ENCODE assay signal across 8 cellular contexts in the genomic region with DNA sequence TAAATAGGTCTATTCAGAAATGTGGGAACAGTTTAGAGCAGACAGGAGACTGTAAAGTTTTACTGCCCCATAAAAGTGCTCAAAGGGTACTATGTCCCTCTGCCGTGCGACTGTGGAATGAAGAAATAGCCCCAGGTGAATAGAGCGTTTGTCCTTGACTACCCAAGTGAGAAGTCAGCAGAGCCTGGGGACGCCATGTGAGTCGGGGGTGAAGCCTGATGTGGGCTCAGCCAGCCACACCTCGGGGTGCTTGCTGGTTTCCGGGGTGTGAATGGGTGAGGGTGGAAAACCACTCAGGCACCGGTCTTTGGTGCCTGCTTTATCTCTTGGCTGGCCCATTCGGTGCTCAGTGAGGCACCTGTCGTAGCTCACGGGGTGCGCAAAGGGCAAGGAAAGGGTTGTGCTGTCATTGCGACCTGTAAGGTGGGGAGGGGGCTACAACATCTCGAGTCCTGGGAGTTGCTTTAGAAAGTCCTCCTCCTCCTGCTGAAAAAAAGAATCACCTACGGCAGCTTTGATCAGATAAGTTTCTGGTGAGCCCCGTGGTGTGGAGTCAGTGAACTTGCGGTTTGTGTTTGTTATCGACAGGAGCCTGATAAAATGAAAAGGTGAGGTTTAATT. TPM values are rescaled to one million over a fixed set of nuclear protein-coding genes. Genes with fewer than 3 reads are reported as not detected.
DNase-seq lines count a peak whose midpoint lies in the region; FAIRE-seq and TF ChIP-seq lines count a peak whose summit lies in the region.

No MANE protein-coding gene starts in this region.

- peak overlapping the region; percentile 57 for H3K4me3 ChIP-seq in fibroblast of the aortic adventitia (ENCODE audit: low read depth, low read length)

- DNase-seq in stimulated activated CD4-positive, alpha-beta T cell treated with anti-CD3 and anti-CD28 coated beads, Interleukin-15, amount 100 ng/mL, for 24 hours: peak; percentile 48
- no peak for DNase-seq in stimulated activated CD4-positive, alpha-beta T cell treated with anti-CD3 and anti-CD28 coated beads, Interleukin-12 subunit alpha, Interleukin-12 subunit beta, amount 100 ng/mL, for 4 hours
- DNase-seq in activated CD4-positive, alpha-beta T cell treated with anti-CD3 and anti-CD28 coated beads for 48 hours: peak; percentile 41
- DNase-seq in fibroblast of the aortic adventitia (ENCODE audit: low read depth): no peak
- DNase-seq in stimulated activated CD4-positive, alpha-beta T cell treated with anti-CD3 and anti-CD28 coated beads, Interleukin-1b, Interleukin-23, amount 100 ng/mL, for 48 hours: peak; percentile 19
- no peak for DNase-seq in cerebellar cortex (ENCODE audit: low spot score)
- DNase-seq in immature natural killer cell: no peak
- DNase-seq in GM19239 (ENCODE audit: insufficient read length, low spot score): no peak

- FAIRE-seq in GM19239 (lab: Jason Lieb, UNC): no peak

- peaks cover 5 to 9% (median 7%) of the 10 kb centered on the region in 3 donors for H3K27me3 Mint-ChIP-seq in immature natural killer cell (ENCODE audit: low read depth in 3 of 3)

- no peak overlapping the region for H3K27ac Mint-ChIP-seq in immature natural killer cell

- no peaks in the 10 kb centered on the region for H3K36me3 Mint-ChIP-seq in immature natural killer cell

- H3K4me3 Mint-ChIP-seq in immature natural killer cell: peak overlapping the region in 1 of 5 donors; percentile 13

- no peak for TF ChIP-seq CTCF in fibroblast of the aortic adventitia (IDR thresholded peaks at IDR 0.05; ENCODE audit: insufficient read depth, low read length)

- H3K9me3 Mint-ChIP-seq in immature natural killer cell: peaks cover 0 to 2% (median 0%) of the 10 kb centered on the region in 6 donors

- H3K4me1 Mint-ChIP-seq in immature natural killer cell: peaks cover 11 to 12% of the 10 kb centered on the region in 2 donors

RNA-seq across cellular contexts. Expression of a gene that starts 0.9 kb away (rescaled TPM):
- 34.6 and 78.5 TPM in 2 replicates for total RNA-seq in fibroblast of the aortic adventitia (ENCODE audit: low replicate concordance)
- polyA plus RNA-seq in immature natural killer cell: under 1 TPM in 1 of 3 donors, not detected in 2; 0.51 TPM

Comparison
In these comparisons a context has a peak if more than half of its experiments do, and no peak if none do; other contexts are left out.
1. DNase-seq: peak in stimulated activated CD4-positive, alpha-beta T cell treated with anti-CD3 and anti-CD28 coated beads, Interleukin-15, amount 100 ng/mL, for 24 hours (single experiment), activated CD4-positive, alpha-beta T cell treated with anti-CD3 and anti-CD28 coated beads for 48 hours (single experiment) and stimulated activated CD4-positive, alpha-beta T cell treated with anti-CD3 and anti-CD28 coated beads, Interleukin-1b, Interleukin-23, amount 100 ng/mL, for 48 hours (single experiment); none in stimulated activated CD4-positive, alpha-beta T cell treated with anti-CD3 and anti-CD28 coated beads, Interleukin-12 subunit alpha, Interleukin-12 subunit beta, amount 100 ng/mL, for 4 hours (single experiment), fibroblast of the aortic adventitia (single experiment), cerebellar cortex (single experiment), immature natural killer cell (0 of 3) and GM19239 (single experiment).